In the genomic region with DNA sequence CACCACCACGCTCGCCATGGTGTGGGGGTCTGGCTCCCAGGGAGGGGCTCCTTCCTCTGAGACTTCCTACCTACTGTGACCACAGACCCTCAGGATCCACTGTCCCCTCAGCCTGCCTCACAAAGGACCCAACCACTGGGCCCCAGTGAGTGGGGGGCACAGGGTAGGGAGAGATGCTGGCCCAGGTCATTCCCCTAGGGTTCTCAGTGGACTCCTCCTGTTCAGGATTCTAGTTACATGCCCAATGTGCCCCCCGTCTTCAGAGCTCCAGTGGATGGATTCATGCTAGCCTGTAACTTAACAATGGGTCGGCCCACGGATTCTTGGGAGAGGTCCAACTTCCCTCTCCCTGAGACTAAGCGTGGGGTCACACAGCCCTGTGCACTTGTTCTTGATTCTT, we compare ENCODE assay signal across 16 cellular contexts. TPM values are rescaled to one million over a fixed set of nuclear protein-coding genes. Genes with fewer than 3 reads are reported as not detected.
DNase-seq lines count a peak whose midpoint lies in the region; ATAC-seq and TF ChIP-seq lines count a peak whose summit lies in the region.
"Had no signal": no experiment of that assay in that cellular context is flagged by ENCODE, and none has a peak within 500 bp of the region (broad histone marks: within the 10 kb centered on the region; RNA-seq: fewer than 3 reads in every experiment).

A gene with protein sequence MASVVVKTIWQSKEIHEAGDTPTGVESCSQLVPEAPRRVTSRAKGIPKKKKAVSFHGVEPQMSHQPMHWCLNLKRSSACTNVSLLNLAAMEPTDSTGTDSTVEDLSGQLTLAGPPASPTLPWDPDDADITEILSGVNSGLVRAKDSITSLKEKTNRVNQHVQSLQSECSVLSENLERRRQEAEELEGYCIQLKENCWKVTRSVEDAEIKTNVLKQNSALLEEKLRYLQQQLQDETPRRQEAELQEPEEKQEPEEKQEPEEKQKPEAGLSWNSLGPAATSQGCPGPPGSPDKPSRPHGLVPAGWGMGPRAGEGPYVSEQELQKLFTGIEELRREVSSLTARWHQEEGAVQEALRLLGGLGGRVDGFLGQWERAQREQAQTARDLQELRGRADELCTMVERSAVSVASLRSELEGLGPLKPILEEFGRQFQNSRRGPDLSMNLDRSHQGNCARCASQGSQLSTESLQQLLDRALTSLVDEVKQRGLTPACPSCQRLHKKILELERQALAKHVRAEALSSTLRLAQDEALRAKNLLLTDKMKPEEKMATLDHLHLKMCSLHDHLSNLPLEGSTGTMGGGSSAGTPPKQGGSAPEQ (minus strand): TSS at position 77 of the 400 bp plus-strand sequence. CDS start 59 bp downstream, at position 18.

- H3K9me3 ChIP-seq in subcutaneous abdominal adipose tissue (ENCODE audit: control insufficient read depth in 5 of 5, low read length in 5 of 5), result no peaks in the 10 kb centered on the region
- H3K9me3 ChIP-seq in CD4-positive, alpha-beta memory T cell (ENCODE audit: control insufficient read depth in 1 of 2, low read length in 2 of 2), result no peaks in the 10 kb centered on the region
- H3K9me3 ChIP-seq: colonic mucosa, SJSA1 had no signal

- H3K27ac ChIP-seq in subcutaneous abdominal adipose tissue (ENCODE audit: low read depth, low read length) (peak within 1 kb of the TSS; percentile 81), foreskin keratinocyte (no peak within 1 kb of the TSS)
- no peak within 1 kb of the TSS for H3K27ac ChIP-seq in CD4-positive, alpha-beta memory T cell (ENCODE audit: low read depth, low read length)
- H3K27ac ChIP-seq: colonic mucosa, SJSA1 had no signal

- no peaks in the 10 kb centered on the region for H3K9me3 Mint-ChIP-seq in activated naive CD4-positive, alpha-beta T cell treated with anti-CD3 and anti-CD28 coated beads, Interleukin-2, amount 50 U/mL, for 72 hours
- peaks cover 9% of the 10 kb centered on the region for H3K9me3 Mint-ChIP-seq in glutamatergic neuron (ENCODE audit: unreplicated experiment)
- H3K9me3 Mint-ChIP-seq in CD4-positive, alpha-beta memory T cell, result peaks cover 0 to under 1% (median 0%) of the 10 kb centered on the region in 8 donors

- no peak for ATAC-seq in activated naive CD4-positive, alpha-beta T cell treated with anti-CD3 and anti-CD28 coated beads, Interleukin-2, amount 50 U/mL, for 72 hours
- ATAC-seq in HG02973 (IDR thresholded peaks at IDR 0.05; ENCODE audit: unreplicated experiment), result no peak
- no peak for ATAC-seq in foreskin keratinocyte
- ATAC-seq: stimulated activated naive CD8-positive, alpha-beta T cell treated with anti-CD3 and anti-CD28 coated beads, Interleukin-15, Interleukin-2, amounts not matched to agents 100 U/mL and 50 U/mL, for 24 hours had no signal

- TF ChIP-seq POLR2A in NB4 (IDR thresholded peaks at IDR 0.05; ENCODE audit: extremely low read depth, insufficient read length), result no peak

- H3K27me3 Mint-ChIP-seq in glutamatergic neuron (ENCODE audit: unreplicated experiment), result peaks cover 13% of the 10 kb centered on the region
- peaks cover 0 to 2% of the 10 kb centered on the region in 2 donors for H3K27me3 Mint-ChIP-seq in CD4-positive, alpha-beta memory T cell

- H3K4me3 Mint-ChIP-seq in glutamatergic neuron (ENCODE audit: unreplicated experiment), result peak within 1 kb of the TSS; percentile 3
- peak within 1 kb of the TSS in 3 of 8 donors; percentile 11 to 45 (median 23) for H3K4me3 Mint-ChIP-seq in CD4-positive, alpha-beta memory T cell

- no peak for TF ChIP-seq CTCF in NB4 (IDR thresholded peaks at IDR 0.05; ENCODE audit: low read depth, low read length)
- no peak for TF ChIP-seq CTCF in glutamatergic neuron (IDR thresholded peaks at IDR 0.05; ENCODE audit: partially characterized antibody, unreplicated experiment)
- no peak for TF ChIP-seq CTCF in foreskin keratinocyte (conservative IDR thresholded peaks at IDR 0.05)

- H3K4me1 ChIP-seq in subcutaneous abdominal adipose tissue (ENCODE audit: control insufficient read depth in 5 of 5, insufficient read depth in 5 of 5, low read length in 5 of 5) (peaks cover 13 to 32% (median 29%) of the 10 kb centered on the region in 5 donors), foreskin keratinocyte (no peaks in the 10 kb centered on the region)
- H3K4me1 ChIP-seq in CD4-positive, alpha-beta memory T cell (ENCODE audit: insufficient read depth, low read length), result peaks cover 18% of the 10 kb centered on the region

- peaks cover 0 to 5% of the 10 kb centered on the region in 2 donors for H3K36me3 Mint-ChIP-seq in activated naive CD4-positive, alpha-beta T cell treated with anti-CD3 and anti-CD28 coated beads, Interleukin-2, amount 50 U/mL, for 72 hours
- H3K36me3 Mint-ChIP-seq in glutamatergic neuron (ENCODE audit: unreplicated experiment), result no peaks in the 10 kb centered on the region
- peaks cover 0 to 11% of the 10 kb centered on the region in 2 donors for H3K36me3 Mint-ChIP-seq in CD4-positive, alpha-beta memory T cell

- no peak for DNase-seq in activated naive CD4-positive, alpha-beta T cell treated with anti-CD3 and anti-CD28 coated beads, Interleukin-2, amount 50 U/mL, for 72 hours (ENCODE audit: low spot score in 2 of 2)
- no peak for DNase-seq in activated naive CD4-positive, alpha-beta T cell treated with anti-CD3 and anti-CD28 coated beads, Interleukin-2, amount 50 U/mL, for 16 hours
- DNase-seq in NB4 (ENCODE audit: low read depth) (no peak), glutamatergic neuron (no peak), foreskin keratinocyte (no peak)
- no peak for DNase-seq in CD4-positive, alpha-beta memory T cell
- DNase-seq: amygdala; colonic mucosa; erythroblast; NCI-H1417 treated with DMSO at 0.1 percent for 48 hours; NCI-H446; stimulated activated naive CD8-positive, alpha-beta T cell treated with anti-CD3 and anti-CD28 coated beads, Interleukin-15, Interleukin-2, amounts not matched to agents 100 U/mL and 50 U/mL, for 24 hours had no signal

- H3K4me3 ChIP-seq in NB4 (ENCODE audit: low read depth, low read length) (peak within 1 kb of the TSS; percentile 65), subcutaneous abdominal adipose tissue (ENCODE audit: low read depth in 1 of 5, low read length in 5 of 5) (no peak within 1 kb of the TSS)
- H3K4me3 ChIP-seq in CD4-positive, alpha-beta memory T cell (ENCODE audit: low read length in 2 of 2), result no peak within 1 kb of the TSS
- H3K4me3 ChIP-seq: colonic mucosa, SJSA1 had no signal

- peaks cover 8% of the 10 kb centered on the region for H3K4me1 Mint-ChIP-seq in glutamatergic neuron (ENCODE audit: low read depth, unreplicated experiment)
- peaks cover 15 to 24% (median 20%) of the 10 kb centered on the region in 4 donors for H3K4me1 Mint-ChIP-seq in CD4-positive, alpha-beta memory T cell

- CTCF ChIA-PET in CD4-positive, alpha-beta memory T cell (lab: Charles Lee; ENCODE audit: partially characterized antibody), result no interaction called here

- POLR2A ChIA-PET in CD4-positive, alpha-beta memory T cell (lab: Charles Lee; ENCODE audit: partially characterized antibody), result no interaction called here

- peak within 1 kb of the TSS; percentile 74 to 77 for H3K27ac Mint-ChIP-seq in activated naive CD4-positive, alpha-beta T cell treated with anti-CD3 and anti-CD28 coated beads, Interleukin-2, amount 50 U/mL, for 72 hours
- no peak within 1 kb of the TSS for H3K27ac Mint-ChIP-seq in glutamatergic neuron (ENCODE audit: unreplicated experiment)
- H3K27ac Mint-ChIP-seq in CD4-positive, alpha-beta memory T cell, result peak within 1 kb of the TSS in 2 of 7 donors; percentile 36 to 86

- no peaks in the 10 kb centered on the region for H3K36me3 ChIP-seq in subcutaneous abdominal adipose tissue (ENCODE audit: control insufficient read depth in 5 of 5, insufficient read depth in 5 of 5, low read length in 5 of 5)
- no peaks in the 10 kb centered on the region for H3K36me3 ChIP-seq in CD4-positive, alpha-beta memory T cell (ENCODE audit: insufficient read depth, low read length)
- H3K36me3 ChIP-seq: colonic mucosa had no signal

- H3K27me3 ChIP-seq in subcutaneous abdominal adipose tissue (ENCODE audit: control insufficient read depth in 5 of 5, insufficient read depth in 4 of 5, low read length in 5 of 5) (peaks cover 0 to 3% (median 0%) of the 10 kb centered on the region in 5 donors), foreskin keratinocyte (no peaks in the 10 kb centered on the region)
- H3K27me3 ChIP-seq in CD4-positive, alpha-beta memory T cell (ENCODE audit: insufficient read depth, low read length), result no peaks in the 10 kb centered on the region
- H3K27me3 ChIP-seq: colonic mucosa, SJSA1 had no signal

- intact Hi-C loops in CD4-positive, alpha-beta memory T cell (cut with micrococcal nuclease), result no loop called here

- no peak within 1 kb of the TSS for H3K9ac ChIP-seq in subcutaneous abdominal adipose tissue (ENCODE audit: low read length in 5 of 5)

RNA-seq across cellular contexts. Expression of the gene that starts here (rescaled TPM):
- 1 to 10 TPM in 1 of 2 donors, under 1 TPM in 1; 0.57 to 1.9 TPM for total RNA-seq in activated naive CD4-positive, alpha-beta T cell treated with anti-CD3 and anti-CD28 coated beads, Interleukin-2, amount 50 U/mL, for 72 hours
- total RNA-seq in glutamatergic neuron (ENCODE audit: unreplicated experiment), result not detected
- 1 to 10 TPM in 1 of 2 experiments, under 1 TPM in 1; 0.90 to 1.1 TPM for total RNA-seq in CD4-positive, alpha-beta memory T cell
- under 1 TPM; 0.16 to 0.56 TPM for polyA plus RNA-seq in CD4-positive, alpha-beta memory T cell
- 0.10 and 0.18 TPM in 2 replicates for total RNA-seq in foreskin keratinocyte
- 0.13 and 0.15 TPM in 2 replicates for polyA plus RNA-seq in foreskin keratinocyte
- total RNA-seq: colonic mucosa, SJSA1 had no signal
- polyA plus RNA-seq: neural cell had no signal
